Comparison of ENCODE assay signal across 16 cellular contexts in genomic region chr1:203059485-203059884, GRCh38. TPM values are rescaled to one million over a fixed set of nuclear protein-coding genes. Genes with fewer than 3 reads are reported as not detected.
"Had no signal": no experiment of that assay in that cellular context is flagged by ENCODE, and none has a peak within 500 bp of the region (broad histone marks: within the 10 kb centered on the region; RNA-seq: fewer than 3 reads in every experiment).

No MANE protein-coding gene starts in this region.

- ATAC-seq: activated CD4-positive, alpha-beta T cell treated with anti-CD3 and anti-CD28 coated beads for 36 hours; activated CD8-positive, alpha-beta memory T cell treated with anti-CD3 and anti-CD28 coated beads, Interleukin-2, amount 10 ng/mL, durations not matched to agents 7 days and 5 days; left colon; stimulated activated effector memory CD8-positive, alpha-beta T cell treated with anti-CD3 and anti-CD28 coated beads, Interleukin-12 subunit alpha, Interleukin-12 subunit beta, amount 100 ng/mL, for 72 hours had no signal

- H3K4me1 Mint-ChIP-seq: activated CD4-positive, alpha-beta T cell treated with anti-CD3 and anti-CD28 coated beads for 36 hours; activated CD8-positive, alpha-beta memory T cell treated with anti-CD3 and anti-CD28 coated beads, Interleukin-2, amount 10 ng/mL, durations not matched to agents 7 days and 5 days; activated naive CD4-positive, alpha-beta T cell treated with anti-CD3 and anti-CD28 coated beads, Interleukin-2, amount 10 ng/mL, durations not matched to agents 7 days and 5 days; stimulated activated effector memory CD8-positive, alpha-beta T cell treated with anti-CD3 and anti-CD28 coated beads, Interleukin-12 subunit alpha, Interleukin-12 subunit beta, amount 100 ng/mL, for 72 hours had no signal

- DNase-seq: activated CD4-positive, alpha-beta memory T cell treated with anti-CD3 and anti-CD28 coated beads for 36 hours; activated CD4-positive, alpha-beta T cell treated with anti-CD3 and anti-CD28 coated beads for 36 hours; activated CD8-positive, alpha-beta memory T cell treated with anti-CD3 and anti-CD28 coated beads, Interleukin-2, amount 10 ng/mL, durations not matched to agents 7 days and 5 days; activated naive CD4-positive, alpha-beta T cell treated with anti-CD3 and anti-CD28 coated beads, Interleukin-2, amount 10 ng/mL, durations not matched to agents 7 days and 5 days; activated T-cell treated with anti-CD3 and anti-CD28 coated beads, Interleukin-2, amount 50 U/mL, for 24 hours; erythroblast; left colon; mammary epithelial cell; naive B cell; stimulated activated CD4-positive, alpha-beta T cell treated with anti-CD3 and anti-CD28 coated beads, Interleukin-12 subunit alpha, Interleukin-12 subunit beta, amount 100 ng/mL, for 4 hours; stimulated activated CD4-positive, alpha-beta T cell treated with anti-CD3 and anti-CD28 coated beads, Interleukin-2, amount 100 ng/mL, for 24 hours had no signal

- H3K27ac Mint-ChIP-seq: activated CD4-positive, alpha-beta memory T cell treated with anti-CD3 and anti-CD28 coated beads for 36 hours; activated CD4-positive, alpha-beta T cell treated with anti-CD3 and anti-CD28 coated beads for 36 hours; activated CD8-positive, alpha-beta memory T cell treated with anti-CD3 and anti-CD28 coated beads, Interleukin-2, amount 10 ng/mL, durations not matched to agents 7 days and 5 days; activated T-cell treated with anti-CD3 and anti-CD28 coated beads, Interleukin-2, amount 50 U/mL, for 24 hours; naive B cell; stimulated activated effector memory CD8-positive, alpha-beta T cell treated with anti-CD3 and anti-CD28 coated beads, Interleukin-12 subunit alpha, Interleukin-12 subunit beta, amount 100 ng/mL, for 72 hours had no signal

- H3K4me3 Mint-ChIP-seq: activated CD4-positive, alpha-beta memory T cell treated with anti-CD3 and anti-CD28 coated beads for 36 hours; activated CD4-positive, alpha-beta T cell treated with anti-CD3 and anti-CD28 coated beads for 36 hours; activated CD8-positive, alpha-beta memory T cell treated with anti-CD3 and anti-CD28 coated beads, Interleukin-2, amount 10 ng/mL, durations not matched to agents 7 days and 5 days; activated naive CD4-positive, alpha-beta T cell treated with anti-CD3 and anti-CD28 coated beads, Interleukin-2, amount 10 ng/mL, durations not matched to agents 7 days and 5 days; activated T-cell treated with anti-CD3 and anti-CD28 coated beads, Interleukin-2, amount 50 U/mL, for 24 hours; naive B cell; stimulated activated effector memory CD8-positive, alpha-beta T cell treated with anti-CD3 and anti-CD28 coated beads, Interleukin-12 subunit alpha, Interleukin-12 subunit beta, amount 100 ng/mL, for 72 hours had no signal

- H3K36me3 Mint-ChIP-seq: activated CD4-positive, alpha-beta memory T cell treated with anti-CD3 and anti-CD28 coated beads for 36 hours; activated CD8-positive, alpha-beta memory T cell treated with anti-CD3 and anti-CD28 coated beads, Interleukin-2, amount 10 ng/mL, durations not matched to agents 7 days and 5 days; naive B cell had no signal

- H3K27me3 Mint-ChIP-seq: activated CD4-positive, alpha-beta memory T cell treated with anti-CD3 and anti-CD28 coated beads for 36 hours had no signal

- H3K9me3 Mint-ChIP-seq: activated CD4-positive, alpha-beta memory T cell treated with anti-CD3 and anti-CD28 coated beads for 36 hours; activated naive CD4-positive, alpha-beta T cell treated with anti-CD3 and anti-CD28 coated beads, Interleukin-2, amount 10 ng/mL, durations not matched to agents 7 days and 5 days; activated T-cell treated with anti-CD3 and anti-CD28 coated beads, Interleukin-2, amount 50 U/mL, for 24 hours; stimulated activated effector memory CD8-positive, alpha-beta T cell treated with anti-CD3 and anti-CD28 coated beads, Interleukin-12 subunit alpha, Interleukin-12 subunit beta, amount 100 ng/mL, for 72 hours had no signal

RNA-seq across cellular contexts. Expression of gene MYOG, which starts 26.3 kb away (rescaled TPM):
- total RNA-seq: activated CD4-positive, alpha-beta memory T cell treated with anti-CD3 and anti-CD28 coated beads for 36 hours; activated CD4-positive, alpha-beta T cell treated with anti-CD3 and anti-CD28 coated beads for 36 hours; activated CD8-positive, alpha-beta memory T cell treated with anti-CD3 and anti-CD28 coated beads, Interleukin-2, amount 10 ng/mL, durations not matched to agents 7 days and 5 days; astrocyte; left colon; mammary epithelial cell; mononuclear cell; renal cortical epithelial cell had no signal
- polyA plus RNA-seq: mammary epithelial cell, urinary bladder had no signal
